ENCODE assay signal across 1 cellular context in genomic region chr12:27095346-27095745, GRCh38.
TF ChIP-seq lines count a peak whose summit lies in the region.

No MANE protein-coding gene starts in this region.

TF ChIP-seq in GM12878, 131 proteins besides CTCF, POLR2A, EP300 and RAD21 (continued from another document):
- no peak for TF ChIP-seq EED (IDR thresholded peaks at IDR 0.05; ENCODE audit: low read depth)
